In genomic region chr12:14257303-14257733, GRCh38 we compare ENCODE assay signal across 8 cellular contexts.
DNase-seq lines count a peak whose midpoint lies in the region; ATAC-seq lines count a peak whose summit lies in the region.

No MANE protein-coding gene starts in this region.

- H3K4me3 ChIP-seq in HUES6 (ENCODE audit: low read depth, low read length), result peak overlapping the region; percentile 26; the same call in 1 of the 2 replicates
- peak overlapping the region; percentile 41 for H3K4me3 ChIP-seq in iPS-18a (ENCODE audit: low read length)

- peaks cover 2% of the 10 kb centered on the region for H3K36me3 Mint-ChIP-seq in activated naive CD4-positive, alpha-beta T cell treated with anti-CD3 and anti-CD28 coated beads, Interleukin-2, amount 50 U/mL, for 24 hours
- H3K36me3 Mint-ChIP-seq in stimulated activated memory B cell treated with anti-CD40 and anti-IgM and Interleukin-4, amounts not matched to agents 10 μg/mL and 1 μg/mL and 100 μg/mL, for 72 hours, result peaks cover 16% of the 10 kb centered on the region

- H3K9me3 ChIP-seq in HUES6 (ENCODE audit: control insufficient read depth, insufficient read depth, low read depth, low read length) (peaks cover 6% of the 10 kb centered on the region; the same call in 1 of the 2 replicates), iPS-18a (ENCODE audit: control insufficient read depth, low read depth, low read length) (no peaks in the 10 kb centered on the region)

- peaks cover 47% of the 10 kb centered on the region for H3K4me1 ChIP-seq in HUES6 (ENCODE audit: control insufficient read depth, insufficient read depth, low read length)
- H3K4me1 ChIP-seq in iPS-18a (ENCODE audit: control insufficient read depth, low read depth, low read length), result peaks cover 49% of the 10 kb centered on the region

- peaks cover 55% of the 10 kb centered on the region for H3K4me1 Mint-ChIP-seq in activated naive CD4-positive, alpha-beta T cell treated with anti-CD3 and anti-CD28 coated beads, Interleukin-2, amount 50 U/mL, for 24 hours
- H3K4me1 Mint-ChIP-seq in stimulated activated memory B cell treated with anti-CD40 and anti-IgM and Interleukin-4, amounts not matched to agents 10 μg/mL and 1 μg/mL and 100 μg/mL, for 72 hours, result peaks cover 57% of the 10 kb centered on the region

- H3K27ac ChIP-seq in HUES6 (ENCODE audit: low read depth, low read length), result peak overlapping the region; percentile 98
- peak overlapping the region; percentile 95 for H3K27ac ChIP-seq in iPS-18a (ENCODE audit: low read length)

- no peaks in the 10 kb centered on the region for H3K27me3 Mint-ChIP-seq in activated naive CD4-positive, alpha-beta T cell treated with anti-CD3 and anti-CD28 coated beads, Interleukin-2, amount 50 U/mL, for 24 hours
- no peaks in the 10 kb centered on the region for H3K27me3 Mint-ChIP-seq in stimulated activated memory B cell treated with anti-CD40 and anti-IgM and Interleukin-4, amounts not matched to agents 10 μg/mL and 1 μg/mL and 100 μg/mL, for 72 hours

- H3K36me3 ChIP-seq in HUES6 (ENCODE audit: control insufficient read depth, insufficient read depth, low read length) (no peaks in the 10 kb centered on the region), iPS-18a (ENCODE audit: control insufficient read depth, low read depth, low read length) (no peaks in the 10 kb centered on the region)

- peak overlapping the region; percentile 81 for H3K9ac ChIP-seq in HUES6 (ENCODE audit: low read length)
- H3K9ac ChIP-seq in iPS-18a (ENCODE audit: low read length), result peak overlapping the region; percentile 95

- H3K27me3 ChIP-seq in HUES6 (ENCODE audit: control insufficient read depth, insufficient read depth, low read length), result no peaks in the 10 kb centered on the region
- H3K27me3 ChIP-seq in iPS-18a (ENCODE audit: control insufficient read depth, insufficient read depth, low read length), result no peaks in the 10 kb centered on the region

- no peak for DNase-seq in NAMALWA (ENCODE audit: low spot score)
- DNase-seq in occipital lobe (lab: John Stamatoyannopoulos, UW), result no peak
- no peak for DNase-seq in anterior cingulate cortex (lab: John Stamatoyannopoulos, UW)
- DNase-seq in NCI-H524 (lab: John Stamatoyannopoulos, UW), result no peak

- peak overlapping the region; percentile 77 for H3K4me3 Mint-ChIP-seq in activated naive CD4-positive, alpha-beta T cell treated with anti-CD3 and anti-CD28 coated beads, Interleukin-2, amount 50 U/mL, for 24 hours
- H3K4me3 Mint-ChIP-seq in stimulated activated memory B cell treated with anti-CD40 and anti-IgM and Interleukin-4, amounts not matched to agents 10 μg/mL and 1 μg/mL and 100 μg/mL, for 72 hours, result peak overlapping the region; percentile 44

- H3K27ac Mint-ChIP-seq in activated naive CD4-positive, alpha-beta T cell treated with anti-CD3 and anti-CD28 coated beads, Interleukin-2, amount 50 U/mL, for 24 hours, result peak overlapping the region; percentile 96
- H3K27ac Mint-ChIP-seq in stimulated activated memory B cell treated with anti-CD40 and anti-IgM and Interleukin-4, amounts not matched to agents 10 μg/mL and 1 μg/mL and 100 μg/mL, for 72 hours, result peak overlapping the region; percentile 96

- no peak for ATAC-seq in stimulated activated memory B cell treated with anti-CD40 and anti-IgM and Interleukin-4, amounts not matched to agents 10 μg/mL and 1 μg/mL and 100 μg/mL, for 72 hours

- H3K9me3 Mint-ChIP-seq in activated naive CD4-positive, alpha-beta T cell treated with anti-CD3 and anti-CD28 coated beads, Interleukin-2, amount 50 U/mL, for 24 hours, result peaks cover 4% of the 10 kb centered on the region
- H3K9me3 Mint-ChIP-seq in stimulated activated memory B cell treated with anti-CD40 and anti-IgM and Interleukin-4, amounts not matched to agents 10 μg/mL and 1 μg/mL and 100 μg/mL, for 72 hours, result peaks cover 6% of the 10 kb centered on the region
